ENCODE assay signal across 15 cellular contexts in the genomic region with DNA sequence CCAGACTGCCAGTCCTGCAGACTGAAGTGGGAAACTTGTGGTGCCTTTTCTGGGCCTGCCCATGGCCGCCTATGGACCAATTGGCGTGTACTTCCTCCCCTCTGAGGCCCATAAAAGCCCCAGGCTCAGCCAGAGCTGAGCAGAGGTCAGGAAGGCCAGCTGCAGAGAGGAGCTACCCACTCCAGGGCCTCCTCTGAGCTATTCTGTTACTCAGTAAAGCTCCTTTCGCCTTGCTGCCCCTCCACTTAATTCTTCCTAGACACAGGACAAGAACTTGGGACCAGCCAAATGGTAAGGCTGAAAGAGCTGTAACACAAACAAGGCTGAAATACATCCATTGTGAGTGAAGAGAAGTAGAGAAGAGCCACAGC.
A peak's percentile ranks its signal among the peaks of the same experiment; 100 is the strongest.
DNase-seq lines count a peak whose midpoint lies in the region; TF ChIP-seq lines count a peak whose summit lies in the region.
"Had no signal": no experiment of that assay in that cellular context is flagged by ENCODE, and none has a peak within 500 bp of the region (broad histone marks: within the 10 kb centered on the region; RNA-seq: fewer than 3 reads in every experiment).

No MANE protein-coding gene starts in this region.

- POLR2A ChIA-PET in HEK293 (lab: Yijun Ruan, JAX) = no interaction called here

- H2BK120ac ChIP-seq in trophoblast cell (ENCODE audit: insufficient read depth, low read length, poor library complexity) = no peak overlapping the region

- no peaks in the 10 kb centered on the region for H3K9me3 ChIP-seq in HEK293 (ENCODE audit: control insufficient read depth, insufficient read depth, low read depth, low read length)
- H3K9me3 ChIP-seq in trophoblast cell (ENCODE audit: insufficient read depth, low read depth, low read length) = peaks cover 22% of the 10 kb centered on the region

- H3K27me3 ChIP-seq in trophoblast cell (ENCODE audit: insufficient read depth, low read length) = no peaks in the 10 kb centered on the region

- no peak overlapping the region for H2AFZ ChIP-seq in trophoblast cell (ENCODE audit: insufficient read depth, low read length, poor library complexity)
- H2AFZ ChIP-seq: GM23338 had no signal

- H3K4me2 ChIP-seq in trophoblast cell (ENCODE audit: low read length) = no peak overlapping the region
- H3K4me2 ChIP-seq: GM23338 had no signal

- H3K79me2 ChIP-seq in trophoblast cell (ENCODE audit: control insufficient read depth, insufficient read depth, low read length, poor library complexity) = no peaks in the 10 kb centered on the region

- no peak overlapping the region for H3K23ac ChIP-seq in trophoblast cell (ENCODE audit: low read length)

- H3K4ac ChIP-seq in trophoblast cell (ENCODE audit: low read depth, low read length) = no peak overlapping the region

- no peak for TF ChIP-seq CTCF in HEK293 (tag by site-specific recombination; IDR thresholded peaks at IDR 0.05)

- no peak overlapping the region for H3K4me3 ChIP-seq in HEK293 (ENCODE audit: low read depth, low read length)
- peak overlapping the region; percentile 50 for H3K4me3 ChIP-seq in trophoblast cell (ENCODE audit: low read depth, low read length)
- H3K4me3 ChIP-seq: GM23338 had no signal

- no peak overlapping the region for H4K8ac ChIP-seq in trophoblast cell (ENCODE audit: low read depth, low read length)

- H4K12ac ChIP-seq in trophoblast cell (ENCODE audit: low read depth, low read length) = no peak overlapping the region

- DNase-seq in OCI-M1 (lab: John Stamatoyannopoulos, UW) (peak; percentile 16), trophoblast cell (no peak), NCI-H2171 (lab: John Stamatoyannopoulos, UW) (no peak), kidney glomerular epithelial cell (lab: John Stamatoyannopoulos, UW) (no peak), cortex of kidney (lab: John Stamatoyannopoulos, UW) (no peak)
- DNase-seq: C1 segment of cervical spinal cord; Calu3; CD4-positive, alpha-beta memory T cell; COR-L47; DMS53; DMS79 treated with DMSO at 0.1 percent for 48 hours; GF-D8; H9 had no signal

- no peak overlapping the region for H3K9ac ChIP-seq in trophoblast cell (ENCODE audit: low read length)

- H3K36me3 ChIP-seq in HEK293 (ENCODE audit: control insufficient read depth in 2 of 2, insufficient read depth in 1 of 2, low read length in 2 of 2) (no peaks in the 10 kb centered on the region), trophoblast cell (ENCODE audit: control insufficient read depth in 1 of 2, insufficient read depth in 2 of 2, low read length in 2 of 2) (no peaks in the 10 kb centered on the region)

- H3K79me1 ChIP-seq in trophoblast cell (ENCODE audit: low read length) = no peaks in the 10 kb centered on the region

- H3K27ac ChIP-seq in HEK293 (ENCODE audit: extremely low read depth, low read depth, low read length) = no peak overlapping the region
- no peak overlapping the region for H3K27ac ChIP-seq in trophoblast cell (ENCODE audit: low read depth, low read length)

- H4K91ac ChIP-seq in trophoblast cell (ENCODE audit: low read depth, low read length) = no peak overlapping the region

- H2BK12ac ChIP-seq in trophoblast cell (ENCODE audit: low read length) = no peak overlapping the region

- WGBS in trophoblast cell (ENCODE audit: extremely low coverage, insufficient coverage, insufficient read length) = no CpG with 5 or more reads among the region's 3 CpGs

- CTCF ChIA-PET in HEK293 (lab: Yijun Ruan, JAX) = no interaction called here

- H3K18ac ChIP-seq in trophoblast cell (ENCODE audit: low read length) = no peak overlapping the region

- H2AK5ac ChIP-seq in trophoblast cell (ENCODE audit: low read length) = no peak overlapping the region

- no peak overlapping the region for H2BK5ac ChIP-seq in trophoblast cell (ENCODE audit: low read depth, low read length, poor library complexity)

- H3K4me1 ChIP-seq in HEK293 (ENCODE audit: control insufficient read depth, insufficient read depth, low read length) = no peaks in the 10 kb centered on the region
- peaks cover 0 to 4% of the 10 kb centered on the region in 2 experiments for H3K4me1 ChIP-seq in trophoblast cell (ENCODE audit: control insufficient read depth in 1 of 2, insufficient read depth in 2 of 2, low read length in 2 of 2)

- no peak overlapping the region for H3K14ac ChIP-seq in trophoblast cell (ENCODE audit: low read length)

TF ChIP-seq in HEK293, 187 proteins besides CTCF, POLR2A, EP300 and RAD21:
- TF ChIP-seq ZNF426 (tag by site-specific recombination; IDR thresholded peaks at IDR 0.05) (no peak), SETDB1 (IDR thresholded peaks at IDR 0.05; ENCODE audit: insufficient read length, low read length) (peak; percentile 81)
